15 cellular contexts compared by ENCODE assay signal in the genomic region with DNA sequence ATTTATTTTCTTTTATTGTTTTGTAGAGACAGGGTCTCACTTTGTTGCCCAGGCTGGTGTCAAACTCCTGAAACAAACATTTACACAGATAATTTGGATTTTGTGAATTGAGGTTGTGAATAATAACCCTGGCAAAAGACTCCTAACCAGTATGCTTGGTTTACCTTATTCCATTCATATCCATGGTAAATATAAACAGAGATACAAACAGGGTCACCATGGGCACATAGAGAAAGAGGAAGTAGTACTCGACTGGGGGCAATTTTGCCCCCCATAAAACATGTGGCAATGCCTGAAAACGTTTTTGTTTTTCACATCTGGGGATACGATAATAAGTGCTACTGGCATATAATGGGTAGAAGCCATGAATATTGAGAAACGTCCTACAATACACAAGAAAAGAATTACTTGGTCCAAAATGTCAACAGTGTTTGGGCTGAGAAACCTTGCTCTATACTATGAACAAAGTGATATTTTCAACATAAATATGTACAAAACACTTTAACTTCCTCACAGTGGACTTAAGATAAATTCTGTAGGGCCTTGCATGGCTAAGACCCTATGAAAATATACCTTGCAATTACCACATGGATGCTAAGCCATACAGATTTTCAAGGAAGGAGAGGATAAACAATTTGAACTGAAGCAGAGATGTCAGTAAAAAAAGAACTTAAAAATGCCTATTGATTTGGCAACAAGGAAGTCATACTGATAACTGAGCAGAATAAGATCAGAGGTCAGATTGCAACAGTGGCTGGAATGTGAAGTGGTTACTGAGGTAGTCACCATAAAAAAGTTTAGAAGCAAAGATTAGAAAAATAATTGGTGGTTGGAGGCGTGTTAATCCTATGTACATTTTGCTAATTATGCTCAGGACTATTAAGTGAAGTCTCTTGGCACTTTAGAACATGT. TPM values are rescaled to one million over a fixed set of nuclear protein-coding genes. Genes with fewer than 3 reads are reported as not detected.
DNase-seq lines count a peak whose midpoint lies in the region; ATAC-seq and TF ChIP-seq lines count a peak whose summit lies in the region.
"Had no signal": no experiment of that assay in that cellular context is flagged by ENCODE, and none has a peak within 500 bp of the region (broad histone marks: within the 10 kb centered on the region; RNA-seq: fewer than 3 reads in every experiment).

No MANE protein-coding gene starts in this region.

- H3K9me3 ChIP-seq in CD4-positive, CD25-positive, alpha-beta regulatory T cell (ENCODE audit: control insufficient read depth in 2 of 2, low read length in 2 of 2) = no peaks in the 10 kb centered on the region
- H3K9me3 ChIP-seq in mucosa of descending colon = no peaks in the 10 kb centered on the region
- H3K9me3 ChIP-seq: BLaER1 treated with 17β-estradiol and CSF1 and Interleukin-3, amounts not matched to agents 10 nM and 100 nM had no signal

- H3K27me3 ChIP-seq in CD4-positive, CD25-positive, alpha-beta regulatory T cell (ENCODE audit: control insufficient read depth, insufficient read depth, low read length) = no peaks in the 10 kb centered on the region
- H3K27me3 ChIP-seq: BLaER1 treated with 17β-estradiol and CSF1 and Interleukin-3, amounts not matched to agents 10 nM and 100 nM had no signal

- H3K9me3 Mint-ChIP-seq in CD4-positive, CD25-positive, alpha-beta regulatory T cell = no peaks in the 10 kb centered on the region
- H3K9me3 Mint-ChIP-seq in mesothelial cell of epicardium = no peaks in the 10 kb centered on the region
- H3K9me3 Mint-ChIP-seq: activated CD4-positive, alpha-beta T cell treated with anti-CD3 and anti-CD28 coated beads, Interleukin-2, amount 10 ng/mL, durations not matched to agents 24 days and 14 days had no signal

- no peak for ATAC-seq in CD4-positive, CD25-positive, alpha-beta regulatory T cell (ENCODE audit: low read depth in 2 of 2)
- ATAC-seq in mucosa of descending colon (peak; percentile 74), GM19467 (IDR thresholded peaks at IDR 0.05; ENCODE audit: unreplicated experiment) (no peak), HG02571 (IDR thresholded peaks at IDR 0.05; ENCODE audit: unreplicated experiment) (no peak)
- ATAC-seq: K562 had no signal

- no peak overlapping the region for H3K4me3 Mint-ChIP-seq in CD4-positive, CD25-positive, alpha-beta regulatory T cell
- H3K4me3 Mint-ChIP-seq in mesothelial cell of epicardium = no peak overlapping the region
- H3K4me3 Mint-ChIP-seq: activated CD4-positive, alpha-beta T cell treated with anti-CD3 and anti-CD28 coated beads, Interleukin-2, amount 10 ng/mL, durations not matched to agents 24 days and 14 days had no signal

- TF ChIP-seq CTCF in epithelial cell of esophagus (IDR thresholded peaks at IDR 0.05; ENCODE audit: insufficient read depth, low read depth, low read length, missing control alignments) (no peak), mucosa of descending colon (IDR thresholded peaks at IDR 0.05) (no peak), mesothelial cell of epicardium (IDR thresholded peaks at IDR 0.05; ENCODE audit: unreplicated experiment) (no peak)

- H3K4me3 ChIP-seq in CD4-positive, CD25-positive, alpha-beta regulatory T cell (ENCODE audit: low read depth, low read length) = no peak overlapping the region
- H3K4me3 ChIP-seq in epithelial cell of esophagus (ENCODE audit: low read length) (no peak overlapping the region), mucosa of descending colon (no peak overlapping the region)
- H3K4me3 ChIP-seq: BLaER1 treated with 17β-estradiol and CSF1 and Interleukin-3, amounts not matched to agents 10 nM and 100 nM; K562 had no signal

- no peaks in the 10 kb centered on the region for H3K4me1 ChIP-seq in CD4-positive, CD25-positive, alpha-beta regulatory T cell (ENCODE audit: control insufficient read depth, insufficient read depth, low read length, poor library complexity, severe bottlenecking)
- H3K4me1 ChIP-seq in mucosa of descending colon (ENCODE audit: low read depth) = no peaks in the 10 kb centered on the region

- H3K36me3 ChIP-seq in CD4-positive, CD25-positive, alpha-beta regulatory T cell (ENCODE audit: control insufficient read depth, insufficient read depth, low read length) = peaks cover 69% of the 10 kb centered on the region
- H3K36me3 ChIP-seq in mucosa of descending colon (ENCODE audit: low read depth) = no peaks in the 10 kb centered on the region

- H3K36me3 Mint-ChIP-seq in CD4-positive, CD25-positive, alpha-beta regulatory T cell = peaks cover 26% of the 10 kb centered on the region
- peaks cover 31% of the 10 kb centered on the region for H3K36me3 Mint-ChIP-seq in mesothelial cell of epicardium

- H3K27ac ChIP-seq in CD4-positive, CD25-positive, alpha-beta regulatory T cell (ENCODE audit: insufficient read depth, low read length, poor library complexity, severe bottlenecking) = no peak overlapping the region
- H3K27ac ChIP-seq: BLaER1 treated with 17β-estradiol and CSF1 and Interleukin-3, amounts not matched to agents 10 nM and 100 nM had no signal

- peaks cover 0 to 11% (median 5%) of the 10 kb centered on the region in 4 donors for H3K4me1 Mint-ChIP-seq in CD4-positive, CD25-positive, alpha-beta regulatory T cell
- H3K4me1 Mint-ChIP-seq in mesothelial cell of epicardium = peaks cover 16% of the 10 kb centered on the region
- H3K4me1 Mint-ChIP-seq: activated CD4-positive, alpha-beta T cell treated with anti-CD3 and anti-CD28 coated beads, Interleukin-2, amount 10 ng/mL, durations not matched to agents 24 days and 14 days had no signal

- no peaks in the 10 kb centered on the region for H3K27me3 Mint-ChIP-seq in CD4-positive, CD25-positive, alpha-beta regulatory T cell
- H3K27me3 Mint-ChIP-seq in mesothelial cell of epicardium (ENCODE audit: low read depth) = no peaks in the 10 kb centered on the region
- H3K27me3 Mint-ChIP-seq: activated CD4-positive, alpha-beta T cell treated with anti-CD3 and anti-CD28 coated beads, Interleukin-2, amount 10 ng/mL, durations not matched to agents 24 days and 14 days had no signal

- H3K27ac Mint-ChIP-seq in CD4-positive, CD25-positive, alpha-beta regulatory T cell = peak overlapping the region in 2 of 3 donors; percentile 30 to 32
- no peak overlapping the region for H3K27ac Mint-ChIP-seq in mesothelial cell of epicardium
- H3K27ac Mint-ChIP-seq: activated CD4-positive, alpha-beta T cell treated with anti-CD3 and anti-CD28 coated beads, Interleukin-2, amount 10 ng/mL, durations not matched to agents 24 days and 14 days had no signal

- intact Hi-C loops in mucosa of descending colon (cut with DNase I, micrococcal nuclease) = no loop called here

- no peak for DNase-seq in CD4-positive, CD25-positive, alpha-beta regulatory T cell
- peak; percentile 22 for DNase-seq in LHCN-M2 (ENCODE audit: low read depth)
- peak; percentile 28 for DNase-seq in epithelial cell of esophagus (ENCODE audit: low read depth)
- peak in 1 of 3 donors; percentile 10 for DNase-seq in mucosa of descending colon
- no peak for DNase-seq in mesothelial cell of epicardium (ENCODE audit: low spot score in 2 of 2, unreplicated experiment in 2 of 2)
- no peak for DNase-seq in middle frontal gyrus (ENCODE audit: extremely low spot score, low spot score)
- DNase-seq: activated CD4-positive, alpha-beta T cell treated with anti-CD3 and anti-CD28 coated beads, Interleukin-2, amount 10 ng/mL, durations not matched to agents 24 days and 14 days; amygdala; foreskin melanocyte; NCI-H1694; stimulated activated CD4-positive, alpha-beta T cell treated with anti-CD3 and anti-CD28 coated beads, Interleukin-15, amount 100 ng/mL, for 24 hours had no signal

RNA-seq across cellular contexts. Expression of gene ZBTB41, which starts 27.3 kb away (rescaled TPM):
- total RNA-seq in CD4-positive, CD25-positive, alpha-beta regulatory T cell = 11.7 TPM
- polyA plus RNA-seq in CD4-positive, CD25-positive, alpha-beta regulatory T cell = 1 to 10 TPM; 2.4 to 3.7 (median 3.0) TPM
- 15.2 and 16.4 TPM in 2 replicates for total RNA-seq in LHCN-M2 (2014; rRNA removed)
- polyA plus RNA-seq in LHCN-M2 (2012) = 2.6 TPM
- total RNA-seq in mucosa of descending colon = 10 to 100 TPM in 1 of 3 donors, 1 to 10 TPM in 2; 8.4 to 14.1 (median 8.8) TPM
- 15.3 to 16.3 TPM (median 16.1 TPM) in 3 replicates for total RNA-seq in mesothelial cell of epicardium

RNA-seq across cellular contexts. Expression of gene ASPM, which starts 27.4 kb away (rescaled TPM):
- 3.2 TPM for total RNA-seq in CD4-positive, CD25-positive, alpha-beta regulatory T cell
- polyA plus RNA-seq in CD4-positive, CD25-positive, alpha-beta regulatory T cell = under 1 TPM; 0.37 to 0.88 (median 0.54) TPM
- 70.1 and 76.5 TPM in 2 replicates for total RNA-seq in LHCN-M2 (2014; rRNA removed)
- polyA plus RNA-seq in LHCN-M2 (2012) = 4.8 TPM
- total RNA-seq in mucosa of descending colon = 10 to 100 TPM in 1 of 3 donors, 1 to 10 TPM in 2; 1.3 to 10.9 (median 3.1) TPM
- total RNA-seq in mesothelial cell of epicardium = 17.6 to 18.1 TPM (median 17.7 TPM) in 3 replicates

Comparison
In these comparisons a context has a peak if more than half of its experiments do, and no peak if none do; other contexts are left out.
1. DNase-seq: peak in LHCN-M2 (single experiment) and epithelial cell of esophagus (single experiment); none in CD4-positive, CD25-positive, alpha-beta regulatory T cell (0 of 3), mesothelial cell of epicardium (0 of 2) and middle frontal gyrus (single experiment).